ENCODE assay signal across 11 cellular contexts in genomic region chr13:114120486-114121430, GRCh38. TPM values are rescaled to one million over a fixed set of nuclear protein-coding genes. Genes with fewer than 3 reads are reported as not detected.
DNase-seq lines count a peak whose midpoint lies in the region; ATAC-seq and TF ChIP-seq lines count a peak whose summit lies in the region.
"Had no signal": no experiment of that assay in that cellular context is flagged by ENCODE, and none has a peak within 500 bp of the region (broad histone marks: within the 10 kb centered on the region; RNA-seq: fewer than 3 reads in every experiment).

No MANE protein-coding gene starts in this region.

- no peak for ATAC-seq in memory B cell (ENCODE audit: low read depth)
- no peak for ATAC-seq in thoracic aorta (ENCODE audit: insufficient number of reproducible peaks, low FRiP score, low read depth)
- no peak for ATAC-seq in GM18502 (IDR thresholded peaks at IDR 0.05; ENCODE audit: poor library complexity, unreplicated experiment)
- ATAC-seq in HG02571 (IDR thresholded peaks at IDR 0.05; ENCODE audit: unreplicated experiment): no peak
- ATAC-seq: pancreas had no signal

- no peak for TF ChIP-seq CTCF in thoracic aorta (IDR thresholded peaks at IDR 0.05)

- DNase-seq in activated T-cell treated with anti-CD3 and anti-CD28 coated beads, Interleukin-2, amount 50 U/mL, for 24 hours: no peak
- no peak for DNase-seq in activated T-cell treated with anti-CD3 and anti-CD28 coated beads for 4 hours
- no peak for DNase-seq in memory B cell (ENCODE audit: low spot score in 2 of 2)
- no peak for DNase-seq in thoracic aorta (ENCODE audit: low spot score)
- no peak for DNase-seq in HT-29 (ENCODE audit: low spot score)
- DNase-seq: AML-193 had no signal

- H3K4me3 Mint-ChIP-seq in activated T-cell treated with anti-CD3 and anti-CD28 coated beads, Interleukin-2, amount 50 U/mL, for 24 hours: peak overlapping the region; percentile 60
- H3K4me3 Mint-ChIP-seq in activated naive CD8-positive, alpha-beta T cell: peak overlapping the region; percentile 85
- peak overlapping the region; percentile 85 for H3K4me3 Mint-ChIP-seq in memory B cell

- H3K27me3 ChIP-seq in thoracic aorta (replicated peaks; ENCODE audit: insufficient read depth): no peaks in the 10 kb centered on the region
- H3K27me3 ChIP-seq: pancreas had no signal

- H3K9me3 Mint-ChIP-seq in activated T-cell treated with anti-CD3 and anti-CD28 coated beads, Interleukin-2, amount 50 U/mL, for 24 hours: peaks cover 2% of the 10 kb centered on the region
- peaks cover 3% of the 10 kb centered on the region for H3K9me3 Mint-ChIP-seq in activated naive CD8-positive, alpha-beta T cell (ENCODE audit: low read depth)
- H3K9me3 Mint-ChIP-seq in memory B cell: no peaks in the 10 kb centered on the region

- peak overlapping the region; percentile 98 for H3K27ac Mint-ChIP-seq in activated T-cell treated with anti-CD3 and anti-CD28 coated beads, Interleukin-2, amount 50 U/mL, for 24 hours
- peak overlapping the region; percentile 100 for H3K27ac Mint-ChIP-seq in activated naive CD8-positive, alpha-beta T cell
- peak overlapping the region; percentile 92 for H3K27ac Mint-ChIP-seq in memory B cell

- peak overlapping the region; percentile 80 to 87 for H3K27ac ChIP-seq in thoracic aorta
- H3K27ac ChIP-seq: KMS-11 had no signal

- H3K36me3 ChIP-seq in thoracic aorta: no peaks in the 10 kb centered on the region
- H3K36me3 ChIP-seq: pancreas had no signal

- H3K27me3 Mint-ChIP-seq in activated T-cell treated with anti-CD3 and anti-CD28 coated beads, Interleukin-2, amount 50 U/mL, for 24 hours: no peaks in the 10 kb centered on the region
- no peaks in the 10 kb centered on the region for H3K27me3 Mint-ChIP-seq in activated naive CD8-positive, alpha-beta T cell
- no peaks in the 10 kb centered on the region for H3K27me3 Mint-ChIP-seq in memory B cell

- H3K9me3 ChIP-seq in thoracic aorta: no peaks in the 10 kb centered on the region
- H3K9me3 ChIP-seq: pancreas had no signal

- peaks cover 79% of the 10 kb centered on the region for H3K4me1 Mint-ChIP-seq in activated T-cell treated with anti-CD3 and anti-CD28 coated beads, Interleukin-2, amount 50 U/mL, for 24 hours (ENCODE audit: low read depth)
- H3K4me1 Mint-ChIP-seq in activated naive CD8-positive, alpha-beta T cell (ENCODE audit: low read depth): peaks cover 75% of the 10 kb centered on the region
- H3K4me1 Mint-ChIP-seq in memory B cell: peaks cover 53% of the 10 kb centered on the region

- no peak overlapping the region for H3K4me3 ChIP-seq in thoracic aorta
- H3K4me3 ChIP-seq: pancreas had no signal

- peaks cover 3 to 30% of the 10 kb centered on the region in 2 donors for H3K4me1 ChIP-seq in thoracic aorta (ENCODE audit: control insufficient read depth in 1 of 2, low read depth in 2 of 2)

- H3K36me3 Mint-ChIP-seq in activated T-cell treated with anti-CD3 and anti-CD28 coated beads, Interleukin-2, amount 50 U/mL, for 24 hours (ENCODE audit: low read depth): peaks cover 24% of the 10 kb centered on the region
- peaks cover 10% of the 10 kb centered on the region for H3K36me3 Mint-ChIP-seq in activated naive CD8-positive, alpha-beta T cell
- peaks cover 18% of the 10 kb centered on the region for H3K36me3 Mint-ChIP-seq in memory B cell

RNA-seq across cellular contexts. Expression of gene RASA3, which starts 11.7 kb away (rescaled TPM):
- total RNA-seq in thoracic aorta: 10 to 100 TPM; 38.9 to 48.6 TPM
- 24.9 and 25.1 TPM in 2 replicates for total RNA-seq in HT-29 (2014; rRNA removed; shearing (Covaris generic))

RNA-seq across cellular contexts. Expression of gene CFAP97D2, which starts 58.3 kb away (rescaled TPM):
- total RNA-seq in thoracic aorta: not detected
- not detected in 2 replicates for total RNA-seq in HT-29 (2014; rRNA removed; shearing (Covaris generic))
